In genomic region chr21:15559612-15560011, GRCh38 we compare ENCODE assay signal across 2 cellular contexts.
TF ChIP-seq lines count a peak whose summit lies in the region.

No MANE protein-coding gene starts in this region.

TF ChIP-seq in GM23338, 12 proteins besides CTCF, POLR2A, EP300 and RAD21 (continued from another document):
- TF ChIP-seq REST (IDR thresholded peaks at IDR 0.05; ENCODE audit: unreplicated experiment) (no peak), CREB1 (CRISPR knock-in tag; IDR thresholded peaks at IDR 0.05; ENCODE audit: low read depth) (no peak), ETS1 (IDR thresholded peaks at IDR 0.05) (no peak), EZH2phosphoT487 (IDR thresholded peaks at IDR 0.05; ENCODE audit: unreplicated experiment) (no peak), ZNF462 (CRISPR knock-in tag; IDR thresholded peaks at IDR 0.05) (no peak), STAT1 (IDR thresholded peaks at IDR 0.05; ENCODE audit: unreplicated experiment) (no peak), JUNB (IDR thresholded peaks at IDR 0.05; ENCODE audit: unreplicated experiment) (no peak)

TF ChIP-seq in WTC11, 78 proteins besides CTCF, POLR2A, EP300 and RAD21:
- no peak for TF ChIP-seq ZNF416 (CRISPR knock-in tag; IDR thresholded peaks at IDR 0.05)
